11 cellular contexts compared by ENCODE assay signal in the genomic region with DNA sequence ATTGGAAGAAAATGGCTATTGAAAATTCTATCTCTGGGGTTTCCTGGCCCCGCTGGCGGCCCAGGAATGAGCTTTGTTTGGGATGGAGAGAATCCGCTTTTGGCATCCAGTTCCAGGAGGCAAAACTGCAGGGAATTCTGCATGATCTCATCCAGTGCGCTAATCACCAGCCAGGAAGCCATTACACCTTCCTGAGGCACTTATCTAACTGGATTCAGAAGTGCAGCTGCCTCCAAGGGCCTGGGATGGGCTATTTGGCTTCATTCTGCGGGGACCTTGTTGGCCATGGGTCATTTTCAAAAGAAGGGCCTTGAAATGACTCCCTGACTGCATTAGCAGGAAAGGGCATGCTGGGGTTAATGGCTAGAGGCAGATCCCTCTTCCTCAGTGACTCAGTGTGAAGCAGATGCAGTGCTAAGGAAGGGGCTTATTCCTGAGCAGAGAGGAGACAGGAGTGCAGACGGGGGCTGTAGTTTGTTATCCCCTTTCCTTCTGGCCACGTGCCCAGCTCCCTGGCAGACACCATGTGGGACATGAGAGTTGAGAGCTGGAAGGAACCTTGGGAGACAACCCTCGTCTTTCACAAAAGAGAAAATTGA.
DNase-seq lines count a peak whose midpoint lies in the region; ATAC-seq, FAIRE-seq and TF ChIP-seq lines count a peak whose summit lies in the region.
"Had no signal": no experiment of that assay in that cellular context is flagged by ENCODE, and none has a peak within 500 bp of the region (broad histone marks: within the 10 kb centered on the region; RNA-seq: fewer than 3 reads in every experiment).

No MANE protein-coding gene starts in this region.

- CTCF ChIA-PET in activated B cell treated with CpG ODN at 0.5 μM for 24 hours (lab: Charles Lee): interaction anchor here (0.9 kb wide), 1 partner anchor 34 kb away, joined by 3 read pairs; no protein-coding TSS in a partner anchor

- no peaks in the 10 kb centered on the region for H3K36me3 Mint-ChIP-seq in activated B cell treated with CpG ODN at 0.5 μM for 24 hours (ENCODE audit: low read depth)
- H3K36me3 Mint-ChIP-seq: activated naive CD8-positive, alpha-beta T cell had no signal

- peak; percentile 35 for DNase-seq in NCI-H748 (lab: John Stamatoyannopoulos, UW; ENCODE audit: unreplicated experiment)
- DNase-seq in NCI-H748 treated with DMSO at 0.1 percent for 48 hours (lab: John Stamatoyannopoulos, UW): no peak
- DNase-seq in activated B cell treated with CpG ODN at 0.5 μM for 24 hours: no peak
- no peak for DNase-seq in hepatocyte (ENCODE audit: low spot score)
- no peak for DNase-seq in transverse colon
- DNase-seq in RCC 7860 (ENCODE audit: low spot score): no peak
- DNase-seq: activated CD4-positive, CD25-positive, alpha-beta regulatory T cell; esophagus squamous epithelium had no signal

- POLR2A ChIA-PET in activated B cell treated with CpG ODN at 0.5 μM for 24 hours (lab: Charles Lee): no interaction called here

- H3K27ac Mint-ChIP-seq in activated B cell treated with CpG ODN at 0.5 μM for 24 hours: peak overlapping the region; percentile 16
- H3K27ac Mint-ChIP-seq: activated naive CD8-positive, alpha-beta T cell had no signal

- WGBS in hepatocyte (ENCODE audit: low lambda C conversion rate, missing lambda C conversion rate): 54% methylated on average over 8 of the region's 8 CpGs
- WGBS in transverse colon (ENCODE audit: low coverage in 1 of 2), 2 donors: 68% methylated on average over 8 of the region's 8 CpGs; no CpG with 5 or more reads in 1 of the 2 donors

- no peak for TF ChIP-seq POLR2A in transverse colon (IDR thresholded peaks at IDR 0.05)

- peak overlapping the region; percentile 16 for H3K4me2 ChIP-seq in hepatocyte

- H2AFZ ChIP-seq in hepatocyte: no peak overlapping the region

- no peak overlapping the region for H3K4me3 Mint-ChIP-seq in activated B cell treated with CpG ODN at 0.5 μM for 24 hours
- H3K4me3 Mint-ChIP-seq: activated naive CD8-positive, alpha-beta T cell had no signal

- H3K27me3 ChIP-seq in hepatocyte: no peaks in the 10 kb centered on the region
- no peaks in the 10 kb centered on the region for H3K27me3 ChIP-seq in transverse colon
- H3K27me3 ChIP-seq: esophagus squamous epithelium had no signal

- in situ Hi-C loops in transverse colon (cut with MboI; ENCODE audit: low pct_ligation_motif_present in 1 of 4, low pct_unique_long_range_greater_than_20kb in 1 of 4, low sequenced_read_pairs in 3 of 4): no loop called here

- H3K9me3 ChIP-seq in hepatocyte (ENCODE audit: low read depth) (no peaks in the 10 kb centered on the region), transverse colon (no peaks in the 10 kb centered on the region)
- H3K9me3 ChIP-seq: esophagus squamous epithelium had no signal

- no peaks in the 10 kb centered on the region for H3K36me3 ChIP-seq in hepatocyte (replicated peaks; ENCODE audit: insufficient read depth, low read depth)
- no peaks in the 10 kb centered on the region for H3K36me3 ChIP-seq in transverse colon
- H3K36me3 ChIP-seq: esophagus squamous epithelium had no signal

- intact Hi-C loops in activated B cell treated with CpG ODN at 0.5 μM for 24 hours (cut with micrococcal nuclease): no loop called here
- intact Hi-C loops in transverse colon (cut with DNase I; ENCODE audit: low total_unique reads): no loop called here

- H3K27me3 Mint-ChIP-seq in activated B cell treated with CpG ODN at 0.5 μM for 24 hours: no peaks in the 10 kb centered on the region
- H3K27me3 Mint-ChIP-seq: activated naive CD8-positive, alpha-beta T cell had no signal

- H4K20me1 ChIP-seq in hepatocyte (ENCODE audit: insufficient read depth, poor library complexity, severe bottlenecking): no peaks in the 10 kb centered on the region

- H3K79me2 ChIP-seq in hepatocyte: no peaks in the 10 kb centered on the region

- H3K9me3 Mint-ChIP-seq in activated B cell treated with CpG ODN at 0.5 μM for 24 hours: no peaks in the 10 kb centered on the region

- H3K4me3 ChIP-seq in hepatocyte (no peak overlapping the region), transverse colon (no peak overlapping the region)
- H3K4me3 ChIP-seq: esophagus squamous epithelium had no signal

- H3K4me1 ChIP-seq in hepatocyte (ENCODE audit: insufficient read depth) (peaks cover 21% of the 10 kb centered on the region), transverse colon (peaks cover 3 to 41% (median 13%) of the 10 kb centered on the region in 4 donors)

- TF ChIP-seq CTCF in activated B cell treated with CpG ODN at 0.5 μM for 24 hours (IDR thresholded peaks at IDR 0.05) (no peak), hepatocyte (IDR thresholded peaks at IDR 0.05; ENCODE audit: poor library complexity) (no peak), transverse colon (IDR thresholded peaks at IDR 0.05) (no peak)

- no peak for TF ChIP-seq EP300 in transverse colon (IDR thresholded peaks at IDR 0.05; ENCODE audit: low read depth)

- no peaks in the 10 kb centered on the region for H3K9me2 ChIP-seq in hepatocyte (replicated peaks; ENCODE audit: insufficient read depth)

- ATAC-seq in activated B cell treated with CpG ODN at 0.5 μM for 24 hours (ENCODE audit: low read depth) (no peak), HG02588 (IDR thresholded peaks at IDR 0.05; ENCODE audit: unreplicated experiment) (no peak), GM18502 (IDR thresholded peaks at IDR 0.05; ENCODE audit: poor library complexity, unreplicated experiment) (no peak)

- no peak for FAIRE-seq in RCC 7860 (lab: Jason Lieb, UNC)

- peaks cover 16% of the 10 kb centered on the region for H3K4me1 Mint-ChIP-seq in activated B cell treated with CpG ODN at 0.5 μM for 24 hours

- peak overlapping the region; percentile 55 for H3K27ac ChIP-seq in hepatocyte
- peak overlapping the region; percentile 62 to 82 (median 68) for H3K27ac ChIP-seq in transverse colon
